Comparison of ENCODE assay signal across 9 cellular contexts in the genomic region with DNA sequence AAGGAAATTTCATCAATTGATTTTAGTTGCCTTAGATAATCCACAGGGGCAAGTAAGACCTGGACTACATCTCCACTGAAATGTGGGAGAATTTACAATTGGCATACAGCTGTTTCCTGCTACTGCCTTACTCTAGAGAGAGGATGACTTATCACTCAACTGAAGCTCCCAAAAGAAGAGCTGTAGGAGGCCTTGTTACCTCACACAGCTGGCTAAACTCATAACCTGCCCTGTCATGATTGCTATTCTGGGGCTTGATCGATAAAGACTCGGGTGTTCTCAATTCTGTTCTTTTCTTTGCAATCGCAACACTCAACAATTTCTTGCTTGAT.
A peak's percentile ranks its signal among the peaks of the same experiment; 100 is the strongest.
DNase-seq lines count a peak whose midpoint lies in the region; ATAC-seq and TF ChIP-seq lines count a peak whose summit lies in the region.
"Had no signal": no experiment of that assay in that cellular context is flagged by ENCODE, and none has a peak within 500 bp of the region (broad histone marks: within the 10 kb centered on the region; RNA-seq: fewer than 3 reads in every experiment).

No MANE protein-coding gene starts in this region.

- BruUV-seq in OCI-LY7 (replicated peaks; lab: Mats Ljungman, UMichigan), result no TSS peak

- no peaks in the 10 kb centered on the region for H3K36me3 Mint-ChIP-seq in stimulated activated effector memory CD8-positive, alpha-beta T cell treated with anti-CD3 and anti-CD28 coated beads, Interleukin-12 subunit alpha, Interleukin-12 subunit beta, amount 100 ng/mL, for 72 hours

- no peaks in the 10 kb centered on the region for H3K9me2 ChIP-seq in OCI-LY7 (ENCODE audit: insufficient read depth, low read length)

- TF ChIP-seq CTCF in OCI-LY7 (conservative IDR thresholded peaks at IDR 0.05; ENCODE audit: low read length), result no peak

- no peaks in the 10 kb centered on the region for H3K36me3 ChIP-seq in OCI-LY7 (ENCODE audit: insufficient read depth, low read length)

- H3K9me3 ChIP-seq in OCI-LY7 (ENCODE audit: low read length), result no peaks in the 10 kb centered on the region

- CTCF ChIA-PET in OCI-LY7 (lab: Charles Lee; ENCODE audit: unreplicated experiment), result no interaction called here

- no peaks in the 10 kb centered on the region for H3K79me2 ChIP-seq in OCI-LY7 (ENCODE audit: insufficient read depth, low read depth, low read length)

- H2AFZ ChIP-seq in OCI-LY7 (ENCODE audit: low read length), result peak overlapping the region; percentile 83

- H3K4me3 ChIP-seq in OCI-LY7 (ENCODE audit: low read depth, low read length, poor library complexity, severe bottlenecking), result no peak overlapping the region

- POLR2A ChIA-PET in OCI-LY7 (lab: Charles Lee), result no interaction called here

- H4K20me1 ChIP-seq in OCI-LY7 (ENCODE audit: insufficient read depth, low read length), result no peaks in the 10 kb centered on the region

- no peaks in the 10 kb centered on the region for H3K4me1 ChIP-seq in OCI-LY7 (ENCODE audit: insufficient read depth, low read length, poor library complexity, severe bottlenecking)

- peak overlapping the region; percentile 95 for H3K27ac Mint-ChIP-seq in stimulated activated effector memory CD8-positive, alpha-beta T cell treated with anti-CD3 and anti-CD28 coated beads, Interleukin-12 subunit alpha, Interleukin-12 subunit beta, amount 100 ng/mL, for 72 hours
- H3K27ac Mint-ChIP-seq: nephron had no signal

- H3K27ac ChIP-seq in OCI-LY7 (ENCODE audit: low read depth, low read length, poor library complexity, severe bottlenecking), result no peak overlapping the region

- peaks cover 15% of the 10 kb centered on the region for H3K4me1 Mint-ChIP-seq in stimulated activated effector memory CD8-positive, alpha-beta T cell treated with anti-CD3 and anti-CD28 coated beads, Interleukin-12 subunit alpha, Interleukin-12 subunit beta, amount 100 ng/mL, for 72 hours
- H3K4me1 Mint-ChIP-seq: nephron had no signal

- peak overlapping the region; percentile 79; the same call in 1 of the 2 replicates for H3K4me2 ChIP-seq in OCI-LY7 (ENCODE audit: low read length)

- DNase-seq in activated CD4-positive, CD25-positive, alpha-beta regulatory T cell (lab: John Stamatoyannopoulos, UW), result no peak
- DNase-seq in OCI-LY7 (ENCODE audit: low spot score) (no peak), NCI-H1048 (lab: John Stamatoyannopoulos, UW) (no peak), dermis blood vessel endothelial cell (no peak), NK-92 (lab: John Stamatoyannopoulos, UW; ENCODE audit: unreplicated experiment) (no peak)
- peak in 1 of 2 donors; percentile 54 for DNase-seq in stimulated activated effector memory CD8-positive, alpha-beta T cell treated with anti-CD3 and anti-CD28 coated beads, Interleukin-12 subunit alpha, Interleukin-12 subunit beta, amount 100 ng/mL, for 72 hours (ENCODE audit: low spot score in 2 of 2)

- H3K9me3 Mint-ChIP-seq in stimulated activated effector memory CD8-positive, alpha-beta T cell treated with anti-CD3 and anti-CD28 coated beads, Interleukin-12 subunit alpha, Interleukin-12 subunit beta, amount 100 ng/mL, for 72 hours, result no peaks in the 10 kb centered on the region
- H3K9me3 Mint-ChIP-seq: nephron had no signal

- intact Hi-C loops in OCI-LY7 (cut with micrococcal nuclease; ENCODE audit: unreplicated experiment), result no loop called here

- H3K4me3 Mint-ChIP-seq in stimulated activated effector memory CD8-positive, alpha-beta T cell treated with anti-CD3 and anti-CD28 coated beads, Interleukin-12 subunit alpha, Interleukin-12 subunit beta, amount 100 ng/mL, for 72 hours, result peak overlapping the region; percentile 81
- H3K4me3 Mint-ChIP-seq: nephron had no signal

- peak; percentile 10 to 11 for ATAC-seq in activated CD4-positive, CD25-positive, alpha-beta regulatory T cell treated with anti-CD3 and anti-CD28 coated beads, Interleukin-2, amount 50 U/mL, for 24 hours
- peak; percentile 11 for ATAC-seq in HG02759 (IDR thresholded peaks at IDR 0.05; ENCODE audit: unreplicated experiment)
- ATAC-seq in stimulated activated effector memory CD8-positive, alpha-beta T cell treated with anti-CD3 and anti-CD28 coated beads, Interleukin-12 subunit alpha, Interleukin-12 subunit beta, amount 100 ng/mL, for 72 hours, result peak; percentile 50
